8 cellular contexts compared by ENCODE assay signal in the genomic region with DNA sequence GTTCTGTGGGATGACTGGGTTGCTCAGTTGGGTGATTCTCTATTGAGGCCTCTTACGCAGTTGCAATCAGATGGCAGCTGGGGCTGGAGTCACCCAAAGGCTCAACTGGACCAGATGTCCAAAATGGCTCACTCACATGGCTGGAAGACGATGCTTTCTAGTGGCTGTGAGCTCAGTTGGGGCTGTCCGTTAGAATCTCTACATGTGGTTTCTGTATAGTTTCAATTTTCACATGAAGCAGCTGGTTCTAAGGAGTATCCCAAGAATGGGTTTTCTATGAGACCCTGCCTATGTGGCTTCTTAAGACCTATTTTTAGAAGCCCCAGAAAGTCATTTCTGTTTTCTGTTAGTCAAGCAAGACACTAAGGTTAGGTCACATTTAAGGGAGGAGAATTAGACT. TPM values are rescaled to one million over a fixed set of nuclear protein-coding genes. Genes with fewer than 3 reads are reported as not detected.
DNase-seq lines count a peak whose midpoint lies in the region; ATAC-seq and TF ChIP-seq lines count a peak whose summit lies in the region.

No MANE protein-coding gene starts in this region.

- TF ChIP-seq CTCF in A673 (conservative IDR thresholded peaks at IDR 0.05; ENCODE audit: low read depth, low read length) (no peak), activated B cell treated with CpG ODN at 0.5 μM for 24 hours (IDR thresholded peaks at IDR 0.05) (no peak)

- H3K27ac ChIP-seq in A673 (ENCODE audit: low read depth, low read length, poor library complexity, severe bottlenecking), result peak overlapping the region; percentile 57

- H3K4me1 ChIP-seq in A673 (ENCODE audit: insufficient read depth, low read length, poor library complexity, severe bottlenecking), result peaks cover 61% of the 10 kb centered on the region

- H3K9me3 ChIP-seq in A673 (ENCODE audit: low read depth, low read length, poor library complexity, severe bottlenecking), result no peaks in the 10 kb centered on the region

- H3K36me3 ChIP-seq in A673 (ENCODE audit: insufficient read depth, low read length, poor library complexity, severe bottlenecking), result peaks cover 71% of the 10 kb centered on the region

- H3K4me3 ChIP-seq in A673 (ENCODE audit: low read depth, low read length, poor library complexity, severe bottlenecking), result no peak overlapping the region

- BruUV-seq in A673 (replicated peaks; lab: Mats Ljungman, UMichigan), result no TSS peak

- H3K36me3 Mint-ChIP-seq in activated B cell treated with CpG ODN at 0.5 μM for 24 hours (ENCODE audit: low read depth), result peaks cover 88% of the 10 kb centered on the region

- DNase-seq in A673 (ENCODE audit: low spot score) (no peak), activated B cell treated with CpG ODN at 0.5 μM for 24 hours (no peak), NCI-H510A (lab: John Stamatoyannopoulos, UW) (no peak), inferior parietal cortex (ENCODE audit: extremely low spot score) (no peak), NCI-H1105 (lab: John Stamatoyannopoulos, UW) (no peak), SK-N-DZ (ENCODE audit: low spot score) (no peak)

- no peaks in the 10 kb centered on the region for H3K27me3 ChIP-seq in A673 (replicated peaks; ENCODE audit: insufficient read depth, low read depth, low read length, poor library complexity)

- CTCF ChIA-PET in A673 (lab: Charles Lee), result no interaction called here
- CTCF ChIA-PET in activated B cell treated with CpG ODN at 0.5 μM for 24 hours (lab: Charles Lee), result interaction anchor here (1.3 to 1.5 kb wide), 2 partner anchors 55 to 78 kb away, joined by 4 read pairs; no protein-coding TSS in a partner anchor

- no peaks in the 10 kb centered on the region for H3K27me3 Mint-ChIP-seq in activated B cell treated with CpG ODN at 0.5 μM for 24 hours

- intact Hi-C loops in A673 (cut with micrococcal nuclease; ENCODE audit: unreplicated experiment), result no loop called here
- intact Hi-C loops in activated B cell treated with CpG ODN at 0.5 μM for 24 hours (cut with micrococcal nuclease), result no loop called here

- POLR2A ChIA-PET in A673 (lab: Charles Lee; ENCODE audit: low non-redundant PET), result interaction anchor here (0.7 kb wide), 1 partner anchor 11 kb away, joined by 3 read pairs; no protein-coding TSS in a partner anchor
- POLR2A ChIA-PET in activated B cell treated with CpG ODN at 0.5 μM for 24 hours (lab: Charles Lee), result interaction anchor here (0.7 to 1.9 kb wide), 2 partner anchors 32 to 115 kb away, joined by 3 to 10 read pairs; a partner anchor contains a TSS

- ATAC-seq in GM18909 (IDR thresholded peaks at IDR 0.05; ENCODE audit: poor library complexity, unreplicated experiment) (peak; percentile 82), HG02973 (IDR thresholded peaks at IDR 0.05; ENCODE audit: unreplicated experiment) (peak; percentile 63), activated B cell treated with CpG ODN at 0.5 μM for 24 hours (ENCODE audit: low read depth) (no peak)

- no peaks in the 10 kb centered on the region for H3K9me3 Mint-ChIP-seq in activated B cell treated with CpG ODN at 0.5 μM for 24 hours

- no peak overlapping the region for H3K4me3 Mint-ChIP-seq in activated B cell treated with CpG ODN at 0.5 μM for 24 hours

- H3K27ac Mint-ChIP-seq in activated B cell treated with CpG ODN at 0.5 μM for 24 hours, result peak overlapping the region; percentile 51

- peaks cover 85% of the 10 kb centered on the region for H3K4me1 Mint-ChIP-seq in activated B cell treated with CpG ODN at 0.5 μM for 24 hours

RNA-seq across cellular contexts. Expression of a gene that starts 4.4 kb away (rescaled TPM):
- 508 and 534 TPM in 2 replicates for total RNA-seq in A673 (2021)
- 303 and 311 TPM in 2 replicates for total RNA-seq in activated B cell treated with CpG ODN at 0.5 μM for 24 hours
- 469 and 473 TPM in 2 replicates for polyA plus RNA-seq in SK-N-DZ (2014; cell fraction: cytosol; rRNA removed)
- 187 and 227 TPM in 2 replicates for polyA plus RNA-seq in SK-N-DZ (2014; cell fraction: nucleus; rRNA removed)

RNA-seq across cellular contexts. Expression of a gene that starts 31.9 kb away (rescaled TPM):
- total RNA-seq in A673 (2021), result 1.1 and 1.7 TPM in 2 replicates
- 0.40 and 0.69 TPM in 2 replicates for total RNA-seq in activated B cell treated with CpG ODN at 0.5 μM for 24 hours
- polyA plus RNA-seq in SK-N-DZ (2014; cell fraction: cytosol; rRNA removed), result 28.3 and 32.8 TPM in 2 replicates
- 11.1 and 16.1 TPM in 2 replicates for polyA plus RNA-seq in SK-N-DZ (2014; cell fraction: nucleus; rRNA removed)

RNA-seq across cellular contexts. Expression of a gene that starts 32.0 kb away (rescaled TPM):
- 19.7 and 22.2 TPM in 2 replicates for total RNA-seq in A673 (2021)
- 6.1 and 10.0 TPM in 2 replicates for total RNA-seq in activated B cell treated with CpG ODN at 0.5 μM for 24 hours
- 25.1 and 39.7 TPM in 2 replicates for polyA plus RNA-seq in SK-N-DZ (2014; cell fraction: cytosol; rRNA removed)
- 29.7 and 33.0 TPM in 2 replicates for polyA plus RNA-seq in SK-N-DZ (2014; cell fraction: nucleus; rRNA removed)
